8 cellular contexts compared by ENCODE assay signal in the genomic region with DNA sequence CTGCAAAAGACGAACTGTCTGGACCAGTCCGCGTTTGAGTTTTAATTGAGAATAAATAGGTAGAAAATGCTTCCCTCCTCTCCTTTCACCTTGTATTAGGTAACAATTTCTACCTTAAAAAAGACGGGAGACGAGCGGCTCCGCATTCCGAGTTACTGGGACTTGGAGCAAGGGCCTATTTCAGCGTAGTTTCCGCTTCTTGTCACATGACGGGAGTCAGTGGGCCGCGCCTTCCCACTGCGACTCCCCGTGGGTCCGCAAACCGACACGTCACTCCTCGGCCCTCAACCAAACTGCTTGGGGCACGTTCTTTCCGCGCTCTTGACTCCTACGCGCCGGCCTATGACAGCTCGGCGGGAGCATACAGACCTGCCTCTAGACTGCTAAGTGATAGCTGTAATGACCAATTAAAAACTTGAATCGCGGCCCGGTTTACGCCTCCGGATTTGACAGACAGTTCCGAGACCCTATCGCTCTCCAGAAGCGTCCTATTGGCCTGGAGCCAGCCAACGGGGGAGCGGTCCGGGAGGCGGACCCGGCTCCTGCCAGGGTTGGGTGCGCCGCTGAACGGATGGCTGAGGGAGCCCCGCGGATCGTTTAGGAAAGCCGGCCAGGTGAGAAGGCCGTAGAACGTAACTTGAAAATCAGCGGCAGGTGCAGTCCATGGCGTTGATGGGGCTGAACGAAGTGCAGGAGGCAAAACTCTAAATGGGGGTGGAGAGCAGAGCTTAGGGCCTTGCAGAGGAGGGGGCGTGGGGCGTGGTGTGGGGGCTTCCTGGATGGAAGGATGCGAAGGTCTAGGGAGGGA.
DNase-seq lines count a peak whose midpoint lies in the region; ATAC-seq and TF ChIP-seq lines count a peak whose summit lies in the region.

STT3A (plus strand) TSS at position 548 of the 808 bp plus-strand sequence. CDS start 3,064 bp downstream, outside the sequence.

- peak; percentile 95 for ATAC-seq in GM19035 (IDR thresholded peaks at IDR 0.05; ENCODE audit: unreplicated experiment)
- peak; percentile 98 for ATAC-seq in HG03354 (IDR thresholded peaks at IDR 0.05; ENCODE audit: poor library complexity, severe bottlenecking, unreplicated experiment)
- peak; percentile 95 to 97 for ATAC-seq in activated CD4-positive, CD25-positive, alpha-beta regulatory T cell treated with anti-CD3 and anti-CD28 coated beads, Interleukin-2, amount 50 U/mL, for 24 hours

- DNase-seq in AG09319 (ENCODE audit: extremely low read depth, low read depth) (peak; percentile 100), NCI-H446 treated with DMSO at 0.1 percent for 48 hours (lab: John Stamatoyannopoulos, UW) (peak; percentile 100), cerebellar cortex (ENCODE audit: low spot score) (peak; percentile 100), iris pigment epithelial cell (ENCODE audit: low read depth) (peak; percentile 100)
- peak; percentile 95 to 97 for DNase-seq in stimulated activated CD4-positive, alpha-beta T cell treated with anti-CD3 and anti-CD28 coated beads, Interleukin-12 subunit alpha, Interleukin-12 subunit beta, amount 100 ng/mL, for 24 hours (ENCODE audit: low read depth in 2 of 2)

- no peak for TF ChIP-seq CTCF in AG09319 (IDR thresholded peaks at IDR 0.05; ENCODE audit: low read depth, low read length)

Comparison
In these comparisons a context has a peak if more than half of its experiments do, and no peak if none do; other contexts are left out.
1. Peak in every context shown above with its lines: DNase-seq and ATAC-seq.